8 cellular contexts compared by ENCODE assay signal in the genomic region with DNA sequence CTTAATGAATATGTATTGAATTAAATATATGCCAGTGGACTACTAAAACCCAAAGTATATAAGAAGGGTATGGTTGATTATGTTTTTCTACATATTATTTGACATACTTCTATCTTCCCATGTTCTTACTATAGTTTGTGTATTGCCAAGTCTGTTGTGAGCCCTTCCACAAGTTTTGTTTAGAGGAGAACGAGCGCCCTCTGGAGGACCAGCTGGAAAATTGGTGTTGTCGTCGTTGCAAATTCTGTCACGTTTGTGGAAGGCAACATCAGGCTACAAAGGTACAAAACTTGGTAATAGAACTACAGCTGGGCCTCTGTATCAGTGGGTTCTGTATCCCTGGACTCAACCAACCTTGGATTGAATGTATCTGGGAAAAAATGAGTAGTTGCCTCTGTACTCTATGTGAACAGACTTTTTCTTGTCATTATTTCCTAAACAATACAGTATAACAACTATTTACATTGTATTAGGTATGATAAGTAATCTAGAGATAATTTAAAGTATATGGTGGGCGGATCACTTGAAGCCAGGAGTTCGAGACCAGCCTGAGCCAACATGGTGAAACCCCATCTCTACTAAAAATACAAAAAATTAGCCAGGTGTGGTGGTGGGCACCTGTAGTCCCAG. TPM values are rescaled to one million over a fixed set of nuclear protein-coding genes. Genes with fewer than 3 reads are reported as not detected.
DNase-seq lines count a peak whose midpoint lies in the region; ATAC-seq and TF ChIP-seq lines count a peak whose summit lies in the region.

No MANE protein-coding gene starts in this region.

- DNase-seq in ELR (ENCODE audit: low read depth) (peak; percentile 76), NCI-H1048 (lab: John Stamatoyannopoulos, UW) (peak; percentile 5), glomerular endothelial cell (ENCODE audit: extremely low read depth, low read depth, low spot score) (peak; percentile 55), prostate gland (ENCODE audit: low spot score) (peak; percentile 54), vagina (ENCODE audit: extremely low spot score in 2 of 2) (no peak)
- peak; percentile 78 for DNase-seq in activated naive CD4-positive, alpha-beta T cell treated with anti-CD3 and anti-CD28 coated beads, Interleukin-2, amount 50 U/mL, for 16 hours

- WGBS in prostate gland = 24% methylated on average over 7 of the region's 7 CpGs

- TF ChIP-seq POLR2A in prostate gland (IDR thresholded peaks at IDR 0.05) (no peak), vagina (IDR thresholded peaks at IDR 0.05) (no peak)

- H3K36me3 ChIP-seq in prostate gland (peaks cover 0 to 8% of the 10 kb centered on the region in 2 donors), vagina (peaks cover 6 to 71% of the 10 kb centered on the region in 2 donors)

- H3K9me3 ChIP-seq in prostate gland (no peaks in the 10 kb centered on the region), vagina (no peaks in the 10 kb centered on the region)

- no peak overlapping the region for H3K27ac ChIP-seq in prostate gland
- H3K27ac ChIP-seq in vagina = no peak overlapping the region

- no peak overlapping the region for H3K4me3 ChIP-seq in prostate gland
- H3K4me3 ChIP-seq in vagina = no peak overlapping the region

- intact Hi-C loops in prostate gland (cut with DNase I) (loop anchor here (5.0 kb wide), 2 partner anchors 51 to 291 kb away; a partner anchor contains a TSS), vagina (cut with DNase I) (loop anchor here (5.0 kb wide), 1 partner anchor 86 kb away; a partner anchor contains a TSS)

- no peaks in the 10 kb centered on the region for H3K4me1 ChIP-seq in prostate gland (replicated peaks)
- H3K4me1 ChIP-seq in vagina = no peaks in the 10 kb centered on the region

- H3K27me3 ChIP-seq in prostate gland (replicated peaks; ENCODE audit: insufficient read depth) = no peaks in the 10 kb centered on the region
- H3K27me3 ChIP-seq in vagina = no peaks in the 10 kb centered on the region

- ATAC-seq in SK-N-SH treated with all-trans-retinoic acid at 6 μM for 48 hours (peak; percentile 80), GM21515 (IDR thresholded peaks at IDR 0.05; ENCODE audit: unreplicated experiment) (no peak)

- TF ChIP-seq CTCF in prostate gland (IDR thresholded peaks at IDR 0.05) = peak; percentile 68 to 81 (median 76)
- peak; percentile 73 to 88 (median 86) for TF ChIP-seq CTCF in vagina (IDR thresholded peaks at IDR 0.05)

TF ChIP-seq in SK-N-SH treated with all-trans-retinoic acid at 6 μM for 48 hours, 23 proteins besides CTCF, POLR2A, EP300 and RAD21:
- TF ChIP-seq ISL1 (CRISPR knock-in tag; IDR thresholded peaks at IDR 0.05) (no peak), TCF4 (CRISPR knock-in tag; IDR thresholded peaks at IDR 0.05; ENCODE audit: borderline replicate concordance) (no peak), SNAI2 (CRISPR knock-in tag; IDR thresholded peaks at IDR 0.05) (no peak), OSR1 (CRISPR knock-in tag; IDR thresholded peaks at IDR 0.05) (no peak), ZC3H10 (CRISPR knock-in tag; IDR thresholded peaks at IDR 0.05) (no peak), ZNF8 (CRISPR knock-in tag; IDR thresholded peaks at IDR 0.05) (no peak)
- TF ChIP-seq, protein P1, sequence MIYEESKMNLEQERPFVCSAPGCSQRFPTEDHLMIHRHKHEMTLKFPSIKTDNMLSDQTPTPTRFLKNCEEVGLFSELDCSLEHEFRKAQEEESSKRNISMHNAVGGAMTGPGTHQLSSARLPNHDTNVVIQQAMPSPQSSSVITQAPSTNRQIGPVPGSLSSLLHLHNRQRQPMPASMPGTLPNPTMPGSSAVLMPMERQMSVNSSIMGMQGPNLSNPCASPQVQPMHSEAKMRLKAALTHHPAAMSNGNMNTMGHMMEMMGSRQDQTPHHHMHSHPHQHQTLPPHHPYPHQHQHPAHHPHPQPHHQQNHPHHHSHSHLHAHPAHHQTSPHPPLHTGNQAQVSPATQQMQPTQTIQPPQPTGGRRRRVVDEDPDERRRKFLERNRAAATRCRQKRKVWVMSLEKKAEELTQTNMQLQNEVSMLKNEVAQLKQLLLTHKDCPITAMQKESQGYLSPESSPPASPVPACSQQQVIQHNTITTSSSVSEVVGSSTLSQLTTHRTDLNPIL (CRISPR knock-in tag; IDR thresholded peaks at IDR 0.05; ENCODE audit: low read depth) = no peak

RNA-seq across cellular contexts. Expression of a gene that starts 38.7 kb away (rescaled TPM):
- total RNA-seq in glomerular endothelial cell = 2.5 and 2.6 TPM in 2 replicates
- 1 to 10 TPM; 3.1 to 7.7 TPM for total RNA-seq in prostate gland
- not detected for total RNA-seq in vagina

RNA-seq across cellular contexts. Expression of a gene that starts 42.4 kb away (rescaled TPM):
- total RNA-seq in glomerular endothelial cell (23.3 and 30.7 TPM in 2 replicates), prostate gland (10 to 100 TPM; 52.4 to 64.2 TPM), vagina (21.4 TPM)

RNA-seq across cellular contexts. Expression of a gene that starts 52.3 kb away (rescaled TPM):
- total RNA-seq in glomerular endothelial cell = 49.5 and 79.9 TPM in 2 replicates
- total RNA-seq in prostate gland = 10 to 100 TPM; 82.6 to 89.0 TPM
- 72.7 TPM for total RNA-seq in vagina

Comparison
In these comparisons a context has a peak if more than half of its experiments do, and no peak if none do; other contexts are left out.
1. DNase-seq: peak in ELR (single experiment), NCI-H1048 (single experiment), activated naive CD4-positive, alpha-beta T cell treated with anti-CD3 and anti-CD28 coated beads, Interleukin-2, amount 50 U/mL, for 16 hours (single experiment), glomerular endothelial cell (single experiment) and prostate gland (single experiment); none in vagina (0 of 2).